Comparison of ENCODE assay signal across 21 cellular contexts in the genomic region with DNA sequence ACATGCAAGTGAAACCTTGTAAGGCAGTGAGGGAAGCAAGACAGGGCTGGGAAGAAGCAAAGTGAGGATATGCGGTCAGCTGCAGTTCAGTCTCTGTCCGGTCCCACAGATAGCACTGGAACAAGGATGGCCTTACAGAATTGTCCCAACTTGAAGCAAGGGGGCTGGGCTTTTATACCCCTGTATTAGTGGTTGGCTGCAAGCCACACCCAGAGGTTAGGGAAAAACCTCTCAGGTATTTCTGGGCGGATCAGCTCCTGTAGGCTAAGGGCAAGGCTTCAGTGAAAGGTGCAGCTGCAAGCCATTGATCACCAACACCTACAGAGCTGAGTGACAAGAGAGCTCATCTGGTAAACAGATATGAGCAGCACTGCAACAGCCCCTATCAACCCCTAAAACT.
DNase-seq lines count a peak whose midpoint lies in the region; ATAC-seq and TF ChIP-seq lines count a peak whose summit lies in the region.
"Had no signal": no experiment of that assay in that cellular context is flagged by ENCODE, and none has a peak within 500 bp of the region (broad histone marks: within the 10 kb centered on the region; RNA-seq: fewer than 3 reads in every experiment).

No MANE protein-coding gene starts in this region.

- no peak overlapping the region for H3K4me2 ChIP-seq in osteoblast (ENCODE audit: insufficient read depth, low read length)

- no peaks in the 10 kb centered on the region for H3K9me3 Mint-ChIP-seq in MCF 10A (ENCODE audit: unreplicated experiment)
- H3K9me3 Mint-ChIP-seq: CD4-positive, alpha-beta T cell had no signal

- H3K36me3 Mint-ChIP-seq in MCF 10A (ENCODE audit: insufficient read depth, unreplicated experiment) = no peaks in the 10 kb centered on the region

- H3K4me1 ChIP-seq in gastroesophageal sphincter (peaks cover 21 to 90% (median 30%) of the 10 kb centered on the region in 3 donors), osteoblast (ENCODE audit: insufficient read depth, low read length) (no peaks in the 10 kb centered on the region), esophagus squamous epithelium (peaks cover 0 to 40% (median 11%) of the 10 kb centered on the region in 3 donors)
- H3K4me1 ChIP-seq: BE2C, SJSA1 had no signal

- peak overlapping the region; percentile 66 for H3K4me3 Mint-ChIP-seq in MCF 10A (ENCODE audit: unreplicated experiment)
- H3K4me3 Mint-ChIP-seq: CD4-positive, alpha-beta T cell; HFFc6 had no signal

- H4K20me1 ChIP-seq in osteoblast (ENCODE audit: insufficient read depth, low read length) = no peaks in the 10 kb centered on the region

- TF ChIP-seq POLR2A in gastroesophageal sphincter (IDR thresholded peaks at IDR 0.05) (no peak), esophagus squamous epithelium (IDR thresholded peaks at IDR 0.05) (no peak)

- H3K27me3 Mint-ChIP-seq in MCF 10A (ENCODE audit: insufficient read depth, unreplicated experiment) = no peaks in the 10 kb centered on the region

- POLR2A ChIA-PET in MCF 10A (lab: Yijun Ruan, JAX) = interaction anchor here (0.7 to 6.2 kb wide), 18 partner anchors 9 to 873 kb away, joined by 3 to 77 read pairs (median 5); no protein-coding TSS in a partner anchor

- no peaks in the 10 kb centered on the region for H3K79me2 ChIP-seq in osteoblast (ENCODE audit: insufficient read depth, low read length)

- BruUV-seq in MCF 10A (replicated peaks; lab: Mats Ljungman, UMichigan) = no TSS peak

- no CpG with 5 or more reads among the region's 3 CpGs for WGBS in gastroesophageal sphincter (ENCODE audit: low coverage in 1 of 2), 2 donors
- WGBS in esophagus squamous epithelium, 2 donors = 26 to 60% methylated on average over 2 to 3 of the region's 3 CpGs

- H3K36me3 ChIP-seq in H7 (replicated peaks; ENCODE audit: control insufficient read depth, insufficient read depth, low read length) (no peaks in the 10 kb centered on the region), gastroesophageal sphincter (no peaks in the 10 kb centered on the region), osteoblast (ENCODE audit: insufficient read depth, low read length) (no peaks in the 10 kb centered on the region), esophagus squamous epithelium (no peaks in the 10 kb centered on the region)
- H3K36me3 ChIP-seq: BE2C, SJSA1 had no signal

- CTCF ChIA-PET in MCF 10A (lab: Yijun Ruan, JAX) = interaction anchor here (0.6 to 1.9 kb wide), 6 partner anchors 9 to 666 kb away, joined by 3 to 7 read pairs (median 3); no protein-coding TSS in a partner anchor

- intact Hi-C loops in MCF 10A (cut with micrococcal nuclease) (no loop called here), esophagus squamous epithelium (cut with DNase I) (no loop called here)

- H3K27me3 ChIP-seq in H7 (ENCODE audit: control insufficient read depth, insufficient read depth, low read length) (no peaks in the 10 kb centered on the region), gastroesophageal sphincter (no peaks in the 10 kb centered on the region), osteoblast (ENCODE audit: insufficient read depth, low read length) (no peaks in the 10 kb centered on the region), esophagus squamous epithelium (no peaks in the 10 kb centered on the region)
- H3K27me3 ChIP-seq: BE2C had no signal

- no peak overlapping the region for H3K4me3 ChIP-seq in H7 (ENCODE audit: insufficient read depth, low read depth, low read length)
- no peak overlapping the region for H3K4me3 ChIP-seq in gastroesophageal sphincter
- no peak overlapping the region for H3K4me3 ChIP-seq in osteoblast (ENCODE audit: insufficient read depth, low read length)
- no peak overlapping the region for H3K4me3 ChIP-seq in esophagus squamous epithelium
- H3K4me3 ChIP-seq: K562, SJSA1 had no signal

- peaks cover 78% of the 10 kb centered on the region for H3K4me1 Mint-ChIP-seq in MCF 10A (ENCODE audit: insufficient read depth, unreplicated experiment)

- no peak for TF ChIP-seq CTCF in MCF 10A (IDR thresholded peaks at IDR 0.05; ENCODE audit: unreplicated experiment)
- no peak for TF ChIP-seq CTCF in gastroesophageal sphincter (IDR thresholded peaks at IDR 0.05)
- TF ChIP-seq CTCF in osteoblast (IDR thresholded peaks at IDR 0.05; ENCODE audit: extremely low read depth, low read depth, low read length) = no peak
- TF ChIP-seq CTCF in esophagus squamous epithelium (IDR thresholded peaks at IDR 0.05) = no peak

- no peak overlapping the region for H2AFZ ChIP-seq in osteoblast (ENCODE audit: low read length)

- ATAC-seq in gastroesophageal sphincter (no peak), GM21515 (IDR thresholded peaks at IDR 0.05; ENCODE audit: unreplicated experiment) (no peak)
- ATAC-seq: K562, PC-3 had no signal

- peak overlapping the region; percentile 49 for H3K27ac Mint-ChIP-seq in MCF 10A (ENCODE audit: low read depth, unreplicated experiment)
- H3K27ac Mint-ChIP-seq: CD4-positive, alpha-beta T cell; HFFc6 had no signal

- H3K27ac ChIP-seq in gastroesophageal sphincter (peak overlapping the region; percentile 24 to 87 (median 64)), osteoblast (ENCODE audit: low read depth, low read length) (no peak overlapping the region), esophagus squamous epithelium (no peak overlapping the region)
- H3K27ac ChIP-seq: SJSA1 had no signal

- H3K9me3 ChIP-seq in gastroesophageal sphincter (peaks cover 0 to 3% (median 0%) of the 10 kb centered on the region in 3 donors), osteoblast (ENCODE audit: low read depth, low read length) (no peaks in the 10 kb centered on the region), esophagus squamous epithelium (peaks cover 0 to 5% (median 0%) of the 10 kb centered on the region in 3 donors)
- H3K9me3 ChIP-seq: BE2C, Caco-2, SJSA1 had no signal

- DNase-seq in H7 = peak; percentile 21
- peak; percentile 55 for DNase-seq in MCF 10A (ENCODE audit: unreplicated experiment)
- peak; percentile 19 for DNase-seq in osteoblast (ENCODE audit: insufficient read length, low spot score, missing footprints)
- no peak for DNase-seq in activated CD4-positive, CD25-positive, alpha-beta regulatory T cell treated with anti-CD3 and anti-CD28 coated beads, Interleukin-2, amount 50 U/mL, for 72 hours
- no peak for DNase-seq in esophagus squamous epithelium (lab: John Stamatoyannopoulos, UW)
- DNase-seq: BE2C; CD4-positive, alpha-beta T cell; GDM1; GOT3; HFFc6; NCI-H1417; NCI-H187; NCI-H2107; NCI-H2227 treated with DMSO at 0.1 percent for 48 hours; NCI-H524; PC-3 had no signal

- no peak for TF ChIP-seq EP300 in gastroesophageal sphincter (IDR thresholded peaks at IDR 0.05)

Comparison
In these comparisons a context has a peak if more than half of its experiments do, and no peak if none do; other contexts are left out.
1. DNase-seq: peak in H7 (single experiment), MCF 10A (single experiment) and osteoblast (single experiment); none in activated CD4-positive, CD25-positive, alpha-beta regulatory T cell treated with anti-CD3 and anti-CD28 coated beads, Interleukin-2, amount 50 U/mL, for 72 hours (single experiment) and esophagus squamous epithelium (single experiment).
2. H3K27ac ChIP-seq: peak in gastroesophageal sphincter (4 of 4); none in osteoblast (single experiment) and esophagus squamous epithelium (0 of 4).